10 cellular contexts compared by ENCODE assay signal in the genomic region with DNA sequence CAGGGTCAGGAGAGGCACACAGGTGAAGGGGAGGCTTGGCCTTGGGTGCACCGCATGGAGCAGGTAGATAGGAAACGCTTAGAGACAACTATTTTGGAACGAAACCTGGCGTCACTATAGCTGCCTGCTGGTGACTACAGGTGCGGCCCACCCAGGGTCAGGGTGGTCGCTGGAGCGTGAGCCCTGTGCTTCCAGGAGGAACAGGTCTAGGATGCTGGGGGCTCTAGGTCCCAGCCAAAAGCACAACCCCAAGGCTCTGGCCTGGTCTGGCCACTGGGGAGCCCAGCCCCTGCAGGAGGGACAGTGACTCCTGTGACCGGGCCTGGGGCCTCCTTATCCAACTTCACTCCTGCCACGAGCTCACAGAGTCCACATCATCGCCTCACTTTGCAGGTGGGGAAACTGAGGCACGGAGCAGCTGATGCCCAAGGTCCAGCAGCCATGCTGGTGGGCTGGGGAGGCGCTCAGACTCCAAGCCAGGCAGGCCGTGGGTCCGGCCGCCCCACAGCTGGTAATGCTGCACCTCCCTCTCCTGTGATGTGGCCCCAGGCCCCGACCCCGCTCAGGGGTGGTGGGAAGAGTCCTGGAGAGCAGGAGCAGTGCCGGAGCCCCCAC. TPM values are rescaled to one million over a fixed set of nuclear protein-coding genes. Genes with fewer than 3 reads are reported as not detected.
DNase-seq lines count a peak whose midpoint lies in the region; ATAC-seq, FAIRE-seq and TF ChIP-seq lines count a peak whose summit lies in the region.
"Had no signal": no experiment of that assay in that cellular context is flagged by ENCODE, and none has a peak within 500 bp of the region (broad histone marks: within the 10 kb centered on the region; RNA-seq: fewer than 3 reads in every experiment).

No MANE protein-coding gene starts in this region.

- CTCF ChIA-PET in OCI-LY7 (lab: Charles Lee; ENCODE audit: unreplicated experiment), result no interaction called here
- CTCF ChIA-PET in H1 (lab: Charles Lee; ENCODE audit: partially characterized antibody), result interaction anchor here (0.6 to 6.9 kb wide), 6 partner anchors 15 to 181 kb away, joined by 3 to 42 read pairs (median 4); no protein-coding TSS in a partner anchor

- no peak for FAIRE-seq in H1 (lab: Jason Lieb, UNC)

- no peak overlapping the region for H3K14ac ChIP-seq in H1 (ENCODE audit: insufficient read length)

- H2BK120ac ChIP-seq in H1 (replicated peaks; ENCODE audit: low read depth, low read length), result no peak overlapping the region

- 91% methylated on average over 18 of the region's 18 CpGs; no CpG with 5 or more reads in 1 of the 2 experiments for WGBS in H1 (ENCODE audit: extremely low coverage in 1 of 2, insufficient coverage in 1 of 2, insufficient read length in 1 of 2, insufficient replicate concordance in 2 of 2, low coverage in 1 of 2, low lambda C conversion rate in 2 of 2, missing lambda C conversion rate in 1 of 2), 2 experiments
- 45 to 59% (median 52%) methylated on average over 13 to 18 of the region's 18 CpGs for WGBS in spleen, 5 donors

- no peaks in the 10 kb centered on the region for H3K79me1 ChIP-seq in H1 (ENCODE audit: low read depth, low read length)

- peak overlapping the region; percentile 83 for H2AFZ ChIP-seq in OCI-LY7 (ENCODE audit: low read length)
- H2AFZ ChIP-seq in H1 (ENCODE audit: low read length), result no peak overlapping the region

- no peaks in the 10 kb centered on the region for H3K9me2 ChIP-seq in OCI-LY7 (ENCODE audit: insufficient read depth, low read length)

- intact Hi-C loops in OCI-LY7 (cut with micrococcal nuclease; ENCODE audit: unreplicated experiment) (no loop called here), spleen (cut with DNase I; ENCODE audit: low total_unique reads) (no loop called here)

- POLR2A ChIA-PET in OCI-LY7 (lab: Charles Lee), result interaction anchor here (0.6 to 2.7 kb wide), 3 partner anchors 17 to 181 kb away, joined by 3 to 10 read pairs (median 4); no protein-coding TSS in a partner anchor
- POLR2A ChIA-PET in H1 (lab: Charles Lee; ENCODE audit: partially characterized antibody), result interaction anchor here (1.0 to 8.2 kb wide), 3 partner anchors 13 to 30 kb away, joined by 3 to 68 read pairs (median 6); no protein-coding TSS in a partner anchor

- TF ChIP-seq CTCF in OCI-LY7 (conservative IDR thresholded peaks at IDR 0.05; ENCODE audit: low read length) (no peak), H1 (IDR thresholded peaks at IDR 0.05; ENCODE audit: control extremely low read depth in 1 of 3, insufficient read depth in 1 of 3, low read depth in 1 of 3, low read length in 3 of 3) (no peak), spleen (IDR thresholded peaks at IDR 0.05 in 8 of 11, conservative IDR thresholded peaks at IDR 0.05 in 3 of 11) (no peak)

- TF ChIP-seq POLR2A in H1 (IDR thresholded peaks at IDR 0.05; ENCODE audit: control extremely low read depth in 1 of 2, low read depth in 2 of 2, low read length in 2 of 2) (no peak), spleen (IDR thresholded peaks at IDR 0.05) (no peak)

- TF ChIP-seq EP300 in H1 (IDR thresholded peaks at IDR 0.05; ENCODE audit: borderline replicate concordance in 1 of 2, low read depth in 2 of 2, low read length in 2 of 2), result no peak

- H3K4me2 ChIP-seq in OCI-LY7 (ENCODE audit: low read length), result peak overlapping the region; percentile 55
- H3K4me2 ChIP-seq in H1 (ENCODE audit: insufficient read depth in 1 of 2, low read depth in 2 of 2, low read length in 2 of 2), result no peak overlapping the region

- H4K20me1 ChIP-seq in OCI-LY7 (ENCODE audit: insufficient read depth, low read length) (no peaks in the 10 kb centered on the region), H1 (replicated peaks in 1 of 2; ENCODE audit: control insufficient read depth in 1 of 2, insufficient read depth in 2 of 2, low read length in 2 of 2) (peaks cover 7 to 21% of the 10 kb centered on the region in 2 experiments)

- ATAC-seq in GM18861 (IDR thresholded peaks at IDR 0.05; ENCODE audit: unreplicated experiment), result no peak
- no peak for ATAC-seq in GM21423 (IDR thresholded peaks at IDR 0.05; ENCODE audit: unreplicated experiment)

- no peak overlapping the region for H4K91ac ChIP-seq in H1 (replicated peaks; ENCODE audit: insufficient read length, low read length)

- H3K27me3 ChIP-seq in H1 (replicated peaks in 1 of 4; ENCODE audit: control insufficient read depth in 3 of 4, extremely low read depth in 1 of 4, insufficient read depth in 3 of 4, low read length in 3 of 4), result no peaks in the 10 kb centered on the region
- no peaks in the 10 kb centered on the region for H3K27me3 ChIP-seq in spleen (replicated peaks in 1 of 7)

- H2BK20ac ChIP-seq in H1 (ENCODE audit: low read length), result no peak overlapping the region

- no peaks in the 10 kb centered on the region for H3K9me3 ChIP-seq in OCI-LY7 (ENCODE audit: low read length)
- no peaks in the 10 kb centered on the region for H3K9me3 ChIP-seq in H1 (ENCODE audit: insufficient read depth in 2 of 2, low read depth in 1 of 2, low read length in 1 of 2)
- no peaks in the 10 kb centered on the region for H3K9me3 ChIP-seq in spleen

- H3K9ac ChIP-seq in H1 (replicated peaks in 1 of 4; ENCODE audit: extremely low read depth in 1 of 4, low read depth in 3 of 4, low read length in 3 of 4), result no peak overlapping the region

- H2BK15ac ChIP-seq in H1 (ENCODE audit: low read length), result no peak overlapping the region; the same call in 1 of the 2 replicates

- H3K56ac ChIP-seq in H1 (replicated peaks; ENCODE audit: insufficient read length, low read depth, low read length), result no peak overlapping the region

- peak overlapping the region; percentile 31 for H3K27ac ChIP-seq in OCI-LY7 (ENCODE audit: low read depth, low read length, poor library complexity, severe bottlenecking)
- H3K27ac ChIP-seq in H1 (ENCODE audit: low read depth, low read length), result no peak overlapping the region; the same call in 1 of the 2 replicates
- peak overlapping the region; percentile 75 to 96 (median 91) for H3K27ac ChIP-seq in spleen

- no peak for TF ChIP-seq RAD21 in H1 (IDR thresholded peaks at IDR 0.05 in 1 of 2, conservative IDR thresholded peaks at IDR 0.05 in 1 of 2; ENCODE audit: low read depth in 2 of 2, low read length in 2 of 2)

- peak overlapping the region; percentile 51; the same call in 1 of the 2 replicates for H4K8ac ChIP-seq in H1 (ENCODE audit: extremely low read depth, insufficient read depth, low read length)

- DNase-seq in activated CD8-positive, alpha-beta memory T cell treated with anti-CD3 and anti-CD28 coated beads for 24 hours, result peak; percentile 58
- DNase-seq in activated CD8-positive, alpha-beta memory T cell treated with anti-CD3 and anti-CD28 coated beads, Interleukin-2, amount 50 U/mL, for 4 hours, result no peak
- DNase-seq in OCI-LY7 (ENCODE audit: low spot score) (no peak), H1 (ENCODE audit: low read depth in 1 of 2, low spot score in 2 of 2) (no peak), spleen (peak; percentile 86), epidermal melanocyte (ENCODE audit: insufficient read length, low spot score) (no peak)
- DNase-seq: mesendoderm had no signal

- peaks cover 30% of the 10 kb centered on the region for H3K4me1 ChIP-seq in OCI-LY7 (ENCODE audit: insufficient read depth, low read length, poor library complexity, severe bottlenecking)
- peaks cover 0 to 44% (median 24%) of the 10 kb centered on the region in 4 experiments; a peak in 6 of 7 replicates for H3K4me1 ChIP-seq in H1 (replicated peaks in 1 of 4; ENCODE audit: control insufficient read depth in 3 of 4, insufficient read depth in 4 of 4, low read length in 3 of 4)
- peaks cover 63 to 87% (median 79%) of the 10 kb centered on the region in 6 donors for H3K4me1 ChIP-seq in spleen

- H2BK5ac ChIP-seq in H1 (ENCODE audit: low read depth, low read length), result 0 out of 2 replicates have a peak overlapping the region, but pooled peaks have one; percentile 16

- no peaks in the 10 kb centered on the region for H3K36me3 ChIP-seq in OCI-LY7 (ENCODE audit: insufficient read depth, low read length)
- peaks cover 7 to 28% (median 19%) of the 10 kb centered on the region in 4 experiments; a peak in 6 of 8 replicates for H3K36me3 ChIP-seq in H1 (ENCODE audit: control insufficient read depth in 2 of 4, insufficient read depth in 4 of 4, low read length in 3 of 4)
- H3K36me3 ChIP-seq in spleen, result peaks cover 0 to 45% (median 23%) of the 10 kb centered on the region in 6 donors

- peaks cover 3% of the 10 kb centered on the region; the same call in 1 of the 2 replicates for H3K23me2 ChIP-seq in H1 (ENCODE audit: low read depth, low read length)

- H2BK12ac ChIP-seq in H1 (ENCODE audit: low read depth, low read length), result no peak overlapping the region

- no peak overlapping the region for H2AK5ac ChIP-seq in H1 (ENCODE audit: low read depth, low read length)

- no peak overlapping the region; the same call in 1 of the 2 replicates for H3K18ac ChIP-seq in H1 (ENCODE audit: extremely low read depth, low read length)

- H3K79me2 ChIP-seq in OCI-LY7 (ENCODE audit: insufficient read depth, low read depth, low read length) (no peaks in the 10 kb centered on the region), H1 (ENCODE audit: control insufficient read depth in 1 of 2, insufficient read depth in 2 of 2, low read length in 2 of 2) (no peaks in the 10 kb centered on the region; a peak in 1 of 4 replicates)

- no TSS peak for BruUV-seq in OCI-LY7 (replicated peaks; lab: Mats Ljungman, UMichigan)

- H3K23ac ChIP-seq in H1 (ENCODE audit: insufficient read length), result no peak overlapping the region

- no peak overlapping the region for H3K4ac ChIP-seq in H1 (replicated peaks; ENCODE audit: insufficient read length, low read depth, low read length)

- H3K4me3 ChIP-seq in OCI-LY7 (ENCODE audit: low read depth, low read length, poor library complexity, severe bottlenecking) (peak overlapping the region; percentile 9), H1 (ENCODE audit: extremely low read depth in 1 of 4, insufficient read depth in 2 of 4, low read depth in 3 of 4, low read length in 4 of 4) (no peak overlapping the region), spleen (peak overlapping the region in 4 of 8 donors; percentile 11 to 64 (median 16))

- H4K5ac ChIP-seq in H1 (ENCODE audit: insufficient read length, low read depth, low read length), result no peak overlapping the region

RNA-seq across cellular contexts. Expression of a gene that starts 9.0 kb away (rescaled TPM):
- 1.2 and 2.3 TPM in 2 replicates for total RNA-seq in OCI-LY7 (2014; rRNA removed; shearing (Covaris generic))
- 1.2 and 2.1 TPM in 2 replicates for total RNA-seq in OCI-LY7 (2022)
- 28.9 and 31.6 TPM in 2 replicates for total RNA-seq in H1 (2021; fragmentation: NEBNext Ultra II Directional; extraction: Animal tissue kit (Norgen Biotek cat#: 25700))
- polyA plus RNA-seq in H1 (2011; rRNA removed), result 35.6 and 53.0 TPM in 2 replicates
- polyA plus RNA-seq in H1 (2011; cell fraction: cytosol; rRNA removed), result 34.6 TPM
- polyA plus RNA-seq in H1 (2011; cell fraction: nucleus; rRNA removed), result 59.9 TPM
- polyA plus RNA-seq in H1 (2012, experiment 1 of 2), result 25.2 to 37.3 TPM (median 35.0 TPM) in 4 replicates
- polyA plus RNA-seq in H1 (2012, experiment 2 of 2), result 31.6 TPM
- 26.6 TPM for polyA plus RNA-seq in H1 (2013, experiment 1 of 2)
- 29.4 TPM for polyA plus RNA-seq in H1 (2013, experiment 2 of 2)
- 15.4 and 17.4 TPM in 2 replicates for polyA minus RNA-seq in H1 (2011; rRNA and poly(A)+ RNA removed)
- 36.6 TPM for polyA minus RNA-seq in H1 (2011; cell fraction: cytosol; rRNA and poly(A)+ RNA removed)
- 37.5 TPM for polyA minus RNA-seq in H1 (2011; cell fraction: nucleus; rRNA and poly(A)+ RNA removed)
- 10 to 100 TPM; 33.3 to 47.4 (median 42.3) TPM for total RNA-seq in spleen
- polyA plus RNA-seq in spleen, result 10 to 100 TPM; 21.2 to 22.4 (median 21.6) TPM

RNA-seq across cellular contexts. Expression of a gene that starts 26.7 kb away (rescaled TPM):
- total RNA-seq in OCI-LY7 (2014; rRNA removed; shearing (Covaris generic)), result 50.8 and 52.0 TPM in 2 replicates
- total RNA-seq in OCI-LY7 (2022) (42.2 and 44.7 TPM in 2 replicates), spleen (10 to 100 TPM; 25.3 to 37.3 (median 32.2) TPM)
- total RNA-seq in H1 (2021; fragmentation: NEBNext Ultra II Directional; extraction: Animal tissue kit (Norgen Biotek cat#: 25700)), result 42.3 and 45.2 TPM in 2 replicates
- polyA plus RNA-seq in H1 (2011; rRNA removed) (36.8 and 60.5 TPM in 2 replicates), spleen (10 to 100 TPM; 26.6 to 50.9 (median 48.9) TPM)
- polyA plus RNA-seq in H1 (2011; cell fraction: cytosol; rRNA removed), result 40.8 TPM
- 163 TPM for polyA plus RNA-seq in H1 (2011; cell fraction: nucleus; rRNA removed)
- polyA plus RNA-seq in H1 (2012, experiment 1 of 2), result 30.5 to 38.9 TPM (median 37.6 TPM) in 4 replicates
- polyA plus RNA-seq in H1 (2012, experiment 2 of 2), result 34.5 TPM
- polyA plus RNA-seq in H1 (2013, experiment 1 of 2), result 25.6 TPM
- 21.6 TPM for polyA plus RNA-seq in H1 (2013, experiment 2 of 2)
- 10.4 and 12.6 TPM in 2 replicates for polyA minus RNA-seq in H1 (2011; rRNA and poly(A)+ RNA removed)
- polyA minus RNA-seq in H1 (2011; cell fraction: cytosol; rRNA and poly(A)+ RNA removed), result 21.5 TPM
- 25.1 TPM for polyA minus RNA-seq in H1 (2011; cell fraction: nucleus; rRNA and poly(A)+ RNA removed)

RNA-seq across cellular contexts. Expression of a gene that starts 30.2 kb away (rescaled TPM):
- 3.9 and 6.6 TPM in 2 replicates for total RNA-seq in OCI-LY7 (2014; rRNA removed; shearing (Covaris generic))
- total RNA-seq in OCI-LY7 (2022) (6.2 and 8.6 TPM in 2 replicates), spleen (10 to 100 TPM in 6 of 7 donors, 1 to 10 TPM in 1; 7.1 to 17.1 (median 13.2) TPM)
- 4.9 and 5.7 TPM in 2 replicates for total RNA-seq in H1 (2021; fragmentation: NEBNext Ultra II Directional; extraction: Animal tissue kit (Norgen Biotek cat#: 25700))
- polyA plus RNA-seq in H1 (2011; rRNA removed) (2.2 and 3.1 TPM in 2 replicates), spleen (1 to 10 TPM; 1.2 to 4.4 (median 2.2) TPM)
- 3.1 TPM for polyA plus RNA-seq in H1 (2011; cell fraction: cytosol; rRNA removed)
- 7.4 TPM for polyA plus RNA-seq in H1 (2011; cell fraction: nucleus; rRNA removed)
- polyA plus RNA-seq in H1 (2012, experiment 1 of 2), result 3.0 to 4.0 TPM (median 3.7 TPM) in 4 replicates
- 2.0 TPM for polyA plus RNA-seq in H1 (2012, experiment 2 of 2)
- 2.6 TPM for polyA plus RNA-seq in H1 (2013, experiment 1 of 2)
- polyA plus RNA-seq in H1 (2013, experiment 2 of 2), result 2.5 TPM
- 2.8 and 3.1 TPM in 2 replicates for polyA minus RNA-seq in H1 (2011; rRNA and poly(A)+ RNA removed)
- polyA minus RNA-seq in H1 (2011; cell fraction: cytosol; rRNA and poly(A)+ RNA removed), result 2.8 TPM
- polyA minus RNA-seq in H1 (2011; cell fraction: nucleus; rRNA and poly(A)+ RNA removed), result 6.4 TPM

RNA-seq across cellular contexts. Expression of a gene that starts 52.4 kb away (rescaled TPM):
- total RNA-seq in OCI-LY7 (2014; rRNA removed; shearing (Covaris generic)), result not detected in 2 replicates
- total RNA-seq in OCI-LY7 (2022) (not detected in 2 replicates), spleen (not detected)
- not detected in 2 replicates for total RNA-seq in H1 (2021; fragmentation: NEBNext Ultra II Directional; extraction: Animal tissue kit (Norgen Biotek cat#: 25700))
- polyA plus RNA-seq in H1 (2011; rRNA removed) (not detected in 2 replicates), spleen (not detected)
- not detected for polyA plus RNA-seq in H1 (2011; cell fraction: cytosol; rRNA removed)
- polyA plus RNA-seq in H1 (2011; cell fraction: nucleus; rRNA removed), result not detected
- polyA plus RNA-seq in H1 (2012, experiment 1 of 2), result not detected in 4 replicates
- polyA plus RNA-seq in H1 (2012, experiment 2 of 2), result not detected
- not detected for polyA plus RNA-seq in H1 (2013, experiment 1 of 2)
- polyA plus RNA-seq in H1 (2013, experiment 2 of 2), result not detected
- not detected in 2 replicates for polyA minus RNA-seq in H1 (2011; rRNA and poly(A)+ RNA removed)
- polyA minus RNA-seq in H1 (2011; cell fraction: cytosol; rRNA and poly(A)+ RNA removed), result not detected
- polyA minus RNA-seq in H1 (2011; cell fraction: nucleus; rRNA and poly(A)+ RNA removed), result not detected
- total RNA-seq: NCI-H460 had no signal

Comparison
In these comparisons a context has a peak if more than half of its experiments do, and no peak if none do; other contexts are left out.
1. DNase-seq: peak in activated CD8-positive, alpha-beta memory T cell treated with anti-CD3 and anti-CD28 coated beads for 24 hours (single experiment) and spleen (single experiment); none in activated CD8-positive, alpha-beta memory T cell treated with anti-CD3 and anti-CD28 coated beads, Interleukin-2, amount 50 U/mL, for 4 hours (single experiment), OCI-LY7 (single experiment), H1 (0 of 2) and epidermal melanocyte (single experiment).